In the genomic region with DNA sequence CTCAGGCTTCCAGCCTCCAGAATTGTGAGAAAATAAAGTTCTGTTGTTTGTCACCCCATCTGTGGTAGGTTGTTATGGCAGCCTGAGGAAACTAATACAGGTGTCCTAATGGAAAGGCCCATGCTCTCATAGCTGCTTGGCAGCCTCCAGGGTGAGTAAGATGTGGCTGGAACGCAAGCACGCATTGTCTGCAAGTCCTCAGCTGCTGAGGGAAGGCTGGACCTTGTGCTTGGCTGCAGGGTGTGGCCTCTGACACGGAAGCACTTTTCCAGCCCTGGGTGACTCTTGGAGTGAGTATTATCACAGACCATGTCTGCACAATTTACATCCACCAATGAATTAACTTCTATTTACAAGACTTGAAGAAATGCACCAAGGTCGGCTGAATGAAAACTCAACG, we compare ENCODE assay signal across 16 cellular contexts. TPM values are rescaled to one million over a fixed set of nuclear protein-coding genes. Genes with fewer than 3 reads are reported as not detected.
DNase-seq lines count a peak whose midpoint lies in the region; ATAC-seq and TF ChIP-seq lines count a peak whose summit lies in the region.
"Had no signal": no experiment of that assay in that cellular context is flagged by ENCODE, and none has a peak within 500 bp of the region (broad histone marks: within the 10 kb centered on the region; RNA-seq: fewer than 3 reads in every experiment).

No MANE protein-coding gene starts in this region.

- 93% methylated on average over 3 of the region's 5 CpGs for WGBS in mesenchymal stem cell
- WGBS in ovary, 3 donors: 84 to 96% (median 93%) methylated on average over 5 of the region's 5 CpGs

- H2BK15ac ChIP-seq in mesenchymal stem cell (ENCODE audit: low read depth, poor library complexity, severe bottlenecking): no peak overlapping the region

- H3K4me1 Mint-ChIP-seq in MCF 10A (ENCODE audit: insufficient read depth, unreplicated experiment): peaks cover 12% of the 10 kb centered on the region

- H3K27ac ChIP-seq in breast epithelium: no peak overlapping the region
- H3K27ac ChIP-seq in mesenchymal stem cell (ENCODE audit: low read length, poor library complexity, severe bottlenecking): no peak overlapping the region
- no peak overlapping the region for H3K27ac ChIP-seq in ovary
- H3K27ac ChIP-seq: adrenal gland had no signal

- H3K4me1 ChIP-seq in breast epithelium (no peaks in the 10 kb centered on the region), mesenchymal stem cell (ENCODE audit: control insufficient read depth, insufficient read depth, low read depth, low read length) (no peaks in the 10 kb centered on the region), ovary (ENCODE audit: insufficient read depth) (peaks cover 2% of the 10 kb centered on the region)
- H3K4me1 ChIP-seq: adrenal gland had no signal

- H3K4me3 Mint-ChIP-seq in MCF 10A (ENCODE audit: unreplicated experiment): no peak overlapping the region
- H3K4me3 Mint-ChIP-seq: CD4-positive, alpha-beta T cell; neural crest cell; stimulated activated naive CD8-positive, alpha-beta T cell treated with anti-CD3 and anti-CD28 coated beads, Interleukin-15, Interleukin-2, amounts not matched to agents 100 ng/mL and 50 ng/mL, for 24 hours had no signal

- peak overlapping the region in 1 of 2 experiments; percentile 23 for H3K23ac ChIP-seq in mesenchymal stem cell (ENCODE audit: low read length in 2 of 2)

- H2AFZ ChIP-seq in mesenchymal stem cell (ENCODE audit: low read depth, low read length): no peak overlapping the region

- no peaks in the 10 kb centered on the region for H3K9me3 Mint-ChIP-seq in MCF 10A (ENCODE audit: unreplicated experiment)
- H3K9me3 Mint-ChIP-seq: CD4-positive, alpha-beta T cell; neural crest cell; stimulated activated naive CD8-positive, alpha-beta T cell treated with anti-CD3 and anti-CD28 coated beads, Interleukin-15, Interleukin-2, amounts not matched to agents 100 ng/mL and 50 ng/mL, for 24 hours had no signal

- H4K91ac ChIP-seq in mesenchymal stem cell (ENCODE audit: low read length): no peak overlapping the region

- H4K8ac ChIP-seq in mesenchymal stem cell (ENCODE audit: low read length): peak overlapping the region; percentile 9

- no peak for ATAC-seq in HG03039 (IDR thresholded peaks at IDR 0.05; ENCODE audit: unreplicated experiment)

- no peak for TF ChIP-seq EP300 in ovary (IDR thresholded peaks at IDR 0.05)

- peak overlapping the region in 1 of 2 experiments; percentile 6 for H3K14ac ChIP-seq in mesenchymal stem cell (ENCODE audit: low read length in 2 of 2)

- DNase-seq in MCF 10A (ENCODE audit: unreplicated experiment) (peak; percentile 60), breast epithelium (ENCODE audit: low spot score in 2 of 2) (no peak), dermis blood vessel endothelial cell (peak; percentile 13), mesenchymal stem cell (no peak), posterior vena cava (ENCODE audit: low spot score) (no peak), ovary (no peak)
- no peak for DNase-seq in stimulated activated CD4-positive, alpha-beta T cell treated with anti-CD3 and anti-CD28 coated beads, Interleukin-2, amount 100 ng/mL, for 24 hours

- no peak overlapping the region for H3K4ac ChIP-seq in mesenchymal stem cell (ENCODE audit: low read depth in 1 of 2, low read length in 2 of 2)

- H3K36me3 ChIP-seq in breast epithelium: no peaks in the 10 kb centered on the region
- H3K36me3 ChIP-seq in mesenchymal stem cell (ENCODE audit: control insufficient read depth in 1 of 2, insufficient read depth in 2 of 2, low read depth in 1 of 2, low read length in 2 of 2): no peaks in the 10 kb centered on the region
- H3K36me3 ChIP-seq in ovary: no peaks in the 10 kb centered on the region
- H3K36me3 ChIP-seq: adrenal gland had no signal

- H3K27ac Mint-ChIP-seq in MCF 10A (ENCODE audit: low read depth, unreplicated experiment): peak overlapping the region; percentile 27
- H3K27ac Mint-ChIP-seq: CD4-positive, alpha-beta T cell; stimulated activated naive CD8-positive, alpha-beta T cell treated with anti-CD3 and anti-CD28 coated beads, Interleukin-15, Interleukin-2, amounts not matched to agents 100 ng/mL and 50 ng/mL, for 24 hours had no signal

- H2BK120ac ChIP-seq in mesenchymal stem cell (ENCODE audit: low read depth, low read length): no peak overlapping the region

- CTCF ChIA-PET in MCF 10A (lab: Yijun Ruan, JAX): interaction anchor here (0.6 to 8.0 kb wide), 29 partner anchors 9 to 451 kb away, joined by 3 to 62 read pairs (median 4); partner anchors contain the start of gene ARHGAP32

- H2BK5ac ChIP-seq in mesenchymal stem cell (ENCODE audit: low read depth, low read length, poor library complexity, severe bottlenecking): no peak overlapping the region

- H3K27me3 Mint-ChIP-seq in MCF 10A (ENCODE audit: insufficient read depth, unreplicated experiment): no peaks in the 10 kb centered on the region
- H3K27me3 Mint-ChIP-seq: CD4-positive, alpha-beta T cell; stimulated activated naive CD8-positive, alpha-beta T cell treated with anti-CD3 and anti-CD28 coated beads, Interleukin-15, Interleukin-2, amounts not matched to agents 100 ng/mL and 50 ng/mL, for 24 hours had no signal

- no peak overlapping the region for H3K4me2 ChIP-seq in mesenchymal stem cell (ENCODE audit: low read length, poor library complexity, severe bottlenecking)

- H3K9me3 ChIP-seq in breast epithelium: no peaks in the 10 kb centered on the region
- no peaks in the 10 kb centered on the region for H3K9me3 ChIP-seq in mesenchymal stem cell (ENCODE audit: control insufficient read depth, low read length)
- H3K9me3 ChIP-seq in ovary: no peaks in the 10 kb centered on the region
- H3K9me3 ChIP-seq: adrenal gland had no signal

- POLR2A ChIA-PET in MCF 10A (lab: Yijun Ruan, JAX): interaction anchor here (0.6 to 1.7 kb wide), 5 partner anchors 51 to 312 kb away, joined by 3 to 12 read pairs (median 3); no protein-coding TSS in a partner anchor

- no peak overlapping the region for H3K4me3 ChIP-seq in breast epithelium
- no peak overlapping the region for H3K4me3 ChIP-seq in mesenchymal stem cell (ENCODE audit: insufficient read depth in 1 of 2, low read depth in 1 of 2, low read length in 2 of 2)
- H3K4me3 ChIP-seq in ovary: no peak overlapping the region
- H3K4me3 ChIP-seq: adrenal gland had no signal

- TF ChIP-seq POLR2A in breast epithelium (IDR thresholded peaks at IDR 0.05) (no peak), ovary (IDR thresholded peaks at IDR 0.05) (no peak)

- BruUV-seq in MCF 10A (replicated peaks; lab: Mats Ljungman, UMichigan): no TSS peak

- H3K27me3 ChIP-seq in breast epithelium (no peaks in the 10 kb centered on the region), mesenchymal stem cell (ENCODE audit: control insufficient read depth in 1 of 2, insufficient read depth in 1 of 2, low read length in 2 of 2) (no peaks in the 10 kb centered on the region), ovary (no peaks in the 10 kb centered on the region)
- H3K27me3 ChIP-seq: adrenal gland had no signal

- no peak for TF ChIP-seq CTCF in MCF 10A (IDR thresholded peaks at IDR 0.05; ENCODE audit: unreplicated experiment)
- TF ChIP-seq CTCF in breast epithelium (IDR thresholded peaks at IDR 0.05): no peak
- TF ChIP-seq CTCF in ovary (IDR thresholded peaks at IDR 0.05): no peak

- H2AK5ac ChIP-seq in mesenchymal stem cell (ENCODE audit: low read length, severe bottlenecking): no peak overlapping the region

- no peaks in the 10 kb centered on the region for H3K79me1 ChIP-seq in mesenchymal stem cell (replicated peaks; ENCODE audit: low read length, poor library complexity, severe bottlenecking)

- no peak overlapping the region for H2BK12ac ChIP-seq in mesenchymal stem cell (ENCODE audit: low read length in 2 of 2)

- no peak overlapping the region for H3K9ac ChIP-seq in mesenchymal stem cell (ENCODE audit: low read length)

- H3K18ac ChIP-seq in mesenchymal stem cell (ENCODE audit: low read depth in 1 of 2, low read length in 2 of 2): no peak overlapping the region

- intact Hi-C loops in MCF 10A (cut with micrococcal nuclease) (loop anchor here (1.0 to 10.0 kb wide), 4 partner anchors 49 to 374 kb away; no protein-coding TSS in a partner anchor), breast epithelium (cut with DNase I; ENCODE audit: low total_unique reads) (no loop called here), posterior vena cava (cut with DNase I) (loop anchor here (5.0 to 10.0 kb wide), 2 partner anchors 46 to 214 kb away; no protein-coding TSS in a partner anchor), ovary (cut with DNase I) (loop anchor here (1.0 to 5.0 kb wide), 3 partner anchors 46 to 214 kb away; no protein-coding TSS in a partner anchor)

- no peaks in the 10 kb centered on the region for H3K36me3 Mint-ChIP-seq in MCF 10A (ENCODE audit: insufficient read depth, unreplicated experiment)

RNA-seq across cellular contexts. Expression of gene BARX2, which starts 44.4 kb away (rescaled TPM):
- total RNA-seq in MCF 10A (2022): not detected in 2 replicates
- total RNA-seq in breast epithelium: 10 to 100 TPM in 1 of 3 donors, 1 to 10 TPM in 1, not detected in 1; 8.2 to 19.5 TPM
- total RNA-seq in dermis blood vessel endothelial cell: not detected in 2 replicates
- not detected for polyA plus RNA-seq in mesenchymal stem cell (2013, experiment 1 of 2)
- polyA plus RNA-seq in mesenchymal stem cell (2013, experiment 2 of 2): not detected
- total RNA-seq in posterior vena cava: not detected
- total RNA-seq in ovary: 1 to 10 TPM in 1 of 7 donors, under 1 TPM in 3, not detected in 3; 0.17 to 6.2 (median 0.52) TPM
- polyA plus RNA-seq in ovary: under 1 TPM in 1 of 2 donors, not detected in 1; 0.06 TPM
- total RNA-seq: adrenal gland; CD4-positive, alpha-beta T cell; cerebellum; glomerular endothelial cell; lung microvascular endothelial cell; neural crest cell had no signal
- polyA plus RNA-seq: urinary bladder had no signal

Comparison
In these comparisons a context has a peak if more than half of its experiments do, and no peak if none do; other contexts are left out.
1. DNase-seq: peak in MCF 10A (single experiment) and dermis blood vessel endothelial cell (single experiment); none in breast epithelium (0 of 2), mesenchymal stem cell (single experiment), posterior vena cava (single experiment), stimulated activated CD4-positive, alpha-beta T cell treated with anti-CD3 and anti-CD28 coated beads, Interleukin-2, amount 100 ng/mL, for 24 hours (0 of 2) and ovary (0 of 5).